In genomic region chr9:123338710-123339665, GRCh38 we compare ENCODE assay signal across 8 cellular contexts. TPM values are rescaled to one million over a fixed set of nuclear protein-coding genes. Genes with fewer than 3 reads are reported as not detected.
DNase-seq lines count a peak whose midpoint lies in the region; ATAC-seq lines count a peak whose summit lies in the region.

No MANE protein-coding gene starts in this region.

- ATAC-seq in GM21447 (IDR thresholded peaks at IDR 0.05; ENCODE audit: unreplicated experiment): peak; percentile 56

- H3K27me3 ChIP-seq in CD8-positive, alpha-beta memory T cell (ENCODE audit: insufficient read depth, low read length, poor library complexity, severe bottlenecking): no peaks in the 10 kb centered on the region
- H3K27me3 ChIP-seq in Karpas-422 (ENCODE audit: low read length): no peaks in the 10 kb centered on the region

- H3K27ac ChIP-seq in CD8-positive, alpha-beta memory T cell (ENCODE audit: low read depth, low read length): peak overlapping the region; percentile 81
- no peak overlapping the region for H3K27ac ChIP-seq in Karpas-422 (ENCODE audit: low read length)

- peaks cover 24% of the 10 kb centered on the region for H3K4me1 ChIP-seq in CD8-positive, alpha-beta memory T cell (ENCODE audit: insufficient read depth, low read length)
- peaks cover 59% of the 10 kb centered on the region for H3K4me1 ChIP-seq in Karpas-422 (ENCODE audit: low read length)

- H3K36me3 ChIP-seq in CD8-positive, alpha-beta memory T cell (ENCODE audit: insufficient read depth, low read length): no peaks in the 10 kb centered on the region
- no peaks in the 10 kb centered on the region for H3K36me3 ChIP-seq in Karpas-422 (ENCODE audit: insufficient read depth, low read length)

- POLR2A ChIA-PET in CD8-positive, alpha-beta memory T cell (lab: Charles Lee): interaction anchor here (1.0 to 1.6 kb wide), 3 partner anchors 11 to 70 kb away, joined by 3 to 8 read pairs (median 3); no protein-coding TSS in a partner anchor

- CTCF ChIA-PET in CD8-positive, alpha-beta memory T cell (lab: Charles Lee): interaction anchor here (1.0 to 2.2 kb wide), 4 partner anchors 10 to 21 kb away, joined by 3 to 14 read pairs (median 4); no protein-coding TSS in a partner anchor

- H3K4me1 Mint-ChIP-seq in CD8-positive, alpha-beta memory T cell: peaks cover 28 to 30% (median 30%) of the 10 kb centered on the region in 3 donors

- no peaks in the 10 kb centered on the region for H4K20me1 ChIP-seq in Karpas-422 (ENCODE audit: insufficient read depth, low read depth, low read length)

- peak overlapping the region; percentile 64 for H3K4me2 ChIP-seq in Karpas-422 (ENCODE audit: low read depth, low read length, poor library complexity, severe bottlenecking)

- peak overlapping the region; percentile 67 for H3K4me3 ChIP-seq in CD8-positive, alpha-beta memory T cell (ENCODE audit: low read length)
- peak overlapping the region; percentile 59 for H3K4me3 ChIP-seq in Karpas-422 (ENCODE audit: low read length)

- no peaks in the 10 kb centered on the region for H3K9me2 ChIP-seq in Karpas-422 (replicated peaks; ENCODE audit: insufficient read depth, low read length)

- H3K4me3 Mint-ChIP-seq in CD8-positive, alpha-beta memory T cell: peak overlapping the region; percentile 86 to 93 (median 90)

- H3K9me3 Mint-ChIP-seq in CD8-positive, alpha-beta memory T cell: no peaks in the 10 kb centered on the region

- H3K36me3 Mint-ChIP-seq in CD8-positive, alpha-beta memory T cell: no peaks in the 10 kb centered on the region

- H3K27me3 Mint-ChIP-seq in CD8-positive, alpha-beta memory T cell: peaks cover 0 to 6% of the 10 kb centered on the region in 2 donors

- H2AFZ ChIP-seq in Karpas-422 (ENCODE audit: low read length): peak overlapping the region; percentile 63

- H3K9ac ChIP-seq in Karpas-422 (ENCODE audit: low read length): peak overlapping the region; percentile 33

- peak overlapping the region; percentile 55 to 91 (median 84) for H3K27ac Mint-ChIP-seq in CD8-positive, alpha-beta memory T cell

- no peaks in the 10 kb centered on the region for H3K79me2 ChIP-seq in Karpas-422 (ENCODE audit: low read length)

- no peaks in the 10 kb centered on the region for H3K9me3 ChIP-seq in CD8-positive, alpha-beta memory T cell (ENCODE audit: low read length)
- H3K9me3 ChIP-seq in Karpas-422 (ENCODE audit: low read length): no peaks in the 10 kb centered on the region

- DNase-seq in CD8-positive, alpha-beta memory T cell: peak; percentile 14 to 71 (median 34)
- DNase-seq in Karpas-422: peak; percentile 56
- peak; percentile 69 for DNase-seq in activated T-cell treated with anti-CD3 and anti-CD28 coated beads for 24 hours (ENCODE audit: low read depth)
- DNase-seq in iris pigment epithelial cell (ENCODE audit: low read depth): peak; percentile 25
- DNase-seq in stimulated activated CD8-positive, alpha-beta memory T cell treated with anti-CD3 and anti-CD28 coated beads, Interleukin-4, amount 100 ng/mL, for 24 hours (ENCODE audit: low read depth): peak; percentile 62
- no peak for DNase-seq in NCI-H2171 treated with DMSO at 0.1 percent for 48 hours (lab: John Stamatoyannopoulos, UW)
- DNase-seq in HuH-7.5 (ENCODE audit: low spot score): no peak

RNA-seq across cellular contexts. Expression of gene CRB2, which starts 17.0 kb away (rescaled TPM):
- total RNA-seq in CD8-positive, alpha-beta memory T cell: not detected
- polyA plus RNA-seq in CD8-positive, alpha-beta memory T cell: 0.05 TPM
- not detected in 2 replicates for total RNA-seq in Karpas-422 (2014; rRNA removed; shearing (Covaris generic); ENCODE audit: low replicate concordance)

Comparison
In these comparisons a context has a peak if more than half of its experiments do, and no peak if none do; other contexts are left out.
1. DNase-seq: peak in CD8-positive, alpha-beta memory T cell (5 of 5), Karpas-422 (single experiment), activated T-cell treated with anti-CD3 and anti-CD28 coated beads for 24 hours (single experiment), iris pigment epithelial cell (single experiment) and stimulated activated CD8-positive, alpha-beta memory T cell treated with anti-CD3 and anti-CD28 coated beads, Interleukin-4, amount 100 ng/mL, for 24 hours (single experiment); none in NCI-H2171 treated with DMSO at 0.1 percent for 48 hours (single experiment) and HuH-7.5 (single experiment).